ENCODE assay signal across 5 cellular contexts in genomic region chr16:58004736-58005135, GRCh38. TPM values are rescaled to one million over a fixed set of nuclear protein-coding genes. Genes with fewer than 3 reads are reported as not detected.
"Had no signal": no experiment of that assay in that cellular context is flagged by ENCODE, and none has a peak within 500 bp of the region (broad histone marks: within the 10 kb centered on the region; RNA-seq: fewer than 3 reads in every experiment).

No MANE protein-coding gene starts in this region.

RNA-seq across cellular contexts. Expression of gene CNGB1, which starts 33.8 kb away (rescaled TPM):
- total RNA-seq: activated naive CD4-positive, alpha-beta T cell treated with anti-CD3 and anti-CD28 coated beads for 36 hours; endothelial cell of umbilical vein; skeletal muscle tissue; subcutaneous adipose tissue had no signal
- polyA plus RNA-seq: endothelial cell of umbilical vein, ovary had no signal
